ENCODE assay signal across 1 cellular context in the genomic region with DNA sequence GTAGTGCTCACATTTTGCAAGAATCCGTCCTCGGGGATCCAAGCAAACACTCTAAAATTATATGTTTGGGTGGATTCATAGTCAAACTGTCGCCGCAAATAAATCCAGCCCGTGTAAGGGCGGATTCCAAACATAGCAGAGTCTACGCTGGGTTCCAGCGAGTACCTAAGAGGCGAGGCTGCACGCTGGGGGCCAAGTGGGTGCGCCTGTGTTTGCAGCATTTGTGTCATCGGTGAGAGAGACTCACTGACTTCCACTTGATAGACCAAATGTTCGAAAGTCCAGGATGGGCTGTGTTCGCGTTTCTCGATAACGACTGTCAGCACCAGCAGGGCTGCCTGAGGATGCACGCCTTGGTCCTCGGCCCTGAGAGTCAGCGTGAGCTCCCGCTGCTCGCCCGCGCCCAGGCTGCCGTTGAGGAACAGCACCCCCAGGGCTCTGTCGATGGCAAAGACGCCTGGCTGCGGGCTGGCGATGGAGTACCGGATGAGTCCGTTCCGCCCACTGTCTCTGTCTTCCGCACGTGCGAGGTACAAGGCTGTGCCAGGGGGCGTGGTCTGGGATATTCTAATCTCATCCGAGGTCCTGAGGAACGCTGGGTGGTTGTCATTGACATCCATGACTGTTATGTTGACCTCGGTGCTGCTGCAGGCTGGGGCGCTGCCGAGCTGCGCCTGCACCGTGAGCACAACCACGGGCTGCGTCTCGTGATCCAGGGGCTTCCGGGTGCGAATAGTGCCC.
TF ChIP-seq lines count a peak whose summit lies in the region.

No MANE protein-coding gene starts in this region.

TF ChIP-seq in WTC11, 78 proteins besides CTCF, POLR2A, EP300 and RAD21 (continued from another document and continues in another):
- TF ChIP-seq, protein P1, sequence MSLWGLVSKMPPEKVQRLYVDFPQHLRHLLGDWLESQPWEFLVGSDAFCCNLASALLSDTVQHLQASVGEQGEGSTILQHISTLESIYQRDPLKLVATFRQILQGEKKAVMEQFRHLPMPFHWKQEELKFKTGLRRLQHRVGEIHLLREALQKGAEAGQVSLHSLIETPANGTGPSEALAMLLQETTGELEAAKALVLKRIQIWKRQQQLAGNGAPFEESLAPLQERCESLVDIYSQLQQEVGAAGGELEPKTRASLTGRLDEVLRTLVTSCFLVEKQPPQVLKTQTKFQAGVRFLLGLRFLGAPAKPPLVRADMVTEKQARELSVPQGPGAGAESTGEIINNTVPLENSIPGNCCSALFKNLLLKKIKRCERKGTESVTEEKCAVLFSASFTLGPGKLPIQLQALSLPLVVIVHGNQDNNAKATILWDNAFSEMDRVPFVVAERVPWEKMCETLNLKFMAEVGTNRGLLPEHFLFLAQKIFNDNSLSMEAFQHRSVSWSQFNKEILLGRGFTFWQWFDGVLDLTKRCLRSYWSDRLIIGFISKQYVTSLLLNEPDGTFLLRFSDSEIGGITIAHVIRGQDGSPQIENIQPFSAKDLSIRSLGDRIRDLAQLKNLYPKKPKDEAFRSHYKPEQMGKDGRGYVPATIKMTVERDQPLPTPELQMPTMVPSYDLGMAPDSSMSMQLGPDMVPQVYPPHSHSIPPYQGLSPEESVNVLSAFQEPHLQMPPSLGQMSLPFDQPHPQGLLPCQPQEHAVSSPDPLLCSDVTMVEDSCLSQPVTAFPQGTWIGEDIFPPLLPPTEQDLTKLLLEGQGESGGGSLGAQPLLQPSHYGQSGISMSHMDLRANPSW (CRISPR knock-in tag; conservative IDR thresholded peaks at IDR 0.05; ENCODE audit: low read depth): no peak
- no peak for TF ChIP-seq ATF1 (CRISPR knock-in tag; IDR thresholded peaks at IDR 0.05)
- TF ChIP-seq, protein P2, sequence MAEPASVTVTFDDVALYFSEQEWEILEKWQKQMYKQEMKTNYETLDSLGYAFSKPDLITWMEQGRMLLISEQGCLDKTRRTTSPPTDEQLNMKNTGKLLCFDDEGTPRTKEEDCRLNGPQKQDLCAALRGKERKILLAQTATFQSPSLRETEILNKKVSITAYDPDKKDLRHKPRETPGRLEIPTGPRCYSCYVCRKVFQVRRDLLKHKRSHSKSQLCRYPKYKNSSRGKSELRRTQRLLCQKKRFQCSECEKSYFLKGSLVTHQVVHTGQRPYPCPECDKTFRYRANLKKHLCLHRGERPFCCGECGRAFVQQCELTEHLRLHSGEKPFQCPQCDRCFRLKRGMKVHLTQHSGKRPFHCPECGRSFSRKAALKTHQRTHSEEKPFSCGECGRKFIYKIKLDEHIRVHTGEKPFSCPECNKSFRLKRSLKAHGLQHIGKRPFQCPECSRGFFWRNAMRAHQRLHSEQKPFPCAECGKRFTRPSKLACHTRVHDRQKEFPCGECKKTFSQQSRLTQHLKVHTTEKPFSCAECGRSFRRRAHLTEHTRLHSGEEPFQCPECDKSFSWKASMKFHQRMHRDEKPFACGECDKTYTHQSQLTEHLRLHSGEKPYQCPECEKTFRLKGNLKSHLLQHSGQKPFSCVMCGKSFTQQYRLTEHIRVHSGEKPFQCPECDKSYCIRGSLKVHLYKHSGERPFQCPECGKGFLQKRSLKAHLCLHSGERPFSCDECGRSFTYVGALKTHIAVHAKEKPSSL (CRISPR knock-in tag; conservative IDR thresholded peaks at IDR 0.05): no peak
- TF ChIP-seq ETV6 (CRISPR knock-in tag; IDR thresholded peaks at IDR 0.05): no peak
- no peak for TF ChIP-seq NFATC4 (CRISPR knock-in tag; IDR thresholded peaks at IDR 0.05)
- TF ChIP-seq GABPB1 (CRISPR knock-in tag; IDR thresholded peaks at IDR 0.05): no peak
- TF ChIP-seq ZNF317 (CRISPR knock-in tag; IDR thresholded peaks at IDR 0.05; ENCODE audit: borderline replicate concordance, low read depth): 0 out of 2 replicates have a peak, but pooled peaks have one; percentile 15
- no peak for TF ChIP-seq ELF4 (CRISPR knock-in tag; IDR thresholded peaks at IDR 0.05; ENCODE audit: low read depth)
- TF ChIP-seq HMGA2 (CRISPR knock-in tag; IDR thresholded peaks at IDR 0.05): no peak
- TF ChIP-seq FOXK1 (CRISPR knock-in tag; IDR thresholded peaks at IDR 0.05): no peak; the same call in 1 of the 2 replicates
- TF ChIP-seq, protein P3, sequence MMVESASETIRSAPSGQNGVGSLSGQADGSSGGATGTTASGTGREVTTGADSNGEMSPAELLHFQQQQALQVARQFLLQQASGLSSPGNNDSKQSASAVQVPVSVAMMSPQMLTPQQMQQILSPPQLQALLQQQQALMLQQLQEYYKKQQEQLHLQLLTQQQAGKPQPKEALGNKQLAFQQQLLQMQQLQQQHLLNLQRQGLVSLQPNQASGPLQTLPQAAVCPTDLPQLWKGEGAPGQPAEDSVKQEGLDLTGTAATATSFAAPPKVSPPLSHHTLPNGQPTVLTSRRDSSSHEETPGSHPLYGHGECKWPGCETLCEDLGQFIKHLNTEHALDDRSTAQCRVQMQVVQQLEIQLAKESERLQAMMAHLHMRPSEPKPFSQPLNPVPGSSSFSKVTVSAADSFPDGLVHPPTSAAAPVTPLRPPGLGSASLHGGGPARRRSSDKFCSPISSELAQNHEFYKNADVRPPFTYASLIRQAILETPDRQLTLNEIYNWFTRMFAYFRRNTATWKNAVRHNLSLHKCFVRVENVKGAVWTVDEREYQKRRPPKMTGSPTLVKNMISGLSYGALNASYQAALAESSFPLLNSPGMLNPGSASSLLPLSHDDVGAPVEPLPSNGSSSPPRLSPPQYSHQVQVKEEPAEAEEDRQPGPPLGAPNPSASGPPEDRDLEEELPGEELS (CRISPR knock-in tag; IDR thresholded peaks at IDR 0.05): 0 out of 2 replicates have a peak, but pooled peaks have one; percentile 45
- TF ChIP-seq ZNF219 (CRISPR knock-in tag; IDR thresholded peaks at IDR 0.05; ENCODE audit: borderline replicate concordance): no peak
- TF ChIP-seq, protein P4, sequence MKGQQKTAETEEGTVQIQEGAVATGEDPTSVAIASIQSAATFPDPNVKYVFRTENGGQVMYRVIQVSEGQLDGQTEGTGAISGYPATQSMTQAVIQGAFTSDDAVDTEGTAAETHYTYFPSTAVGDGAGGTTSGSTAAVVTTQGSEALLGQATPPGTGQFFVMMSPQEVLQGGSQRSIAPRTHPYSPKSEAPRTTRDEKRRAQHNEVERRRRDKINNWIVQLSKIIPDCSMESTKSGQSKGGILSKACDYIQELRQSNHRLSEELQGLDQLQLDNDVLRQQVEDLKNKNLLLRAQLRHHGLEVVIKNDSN (CRISPR knock-in tag; IDR thresholded peaks at IDR 0.05): peak; percentile 44; the same call in 1 of the 2 replicates
- TF ChIP-seq, protein P5, sequence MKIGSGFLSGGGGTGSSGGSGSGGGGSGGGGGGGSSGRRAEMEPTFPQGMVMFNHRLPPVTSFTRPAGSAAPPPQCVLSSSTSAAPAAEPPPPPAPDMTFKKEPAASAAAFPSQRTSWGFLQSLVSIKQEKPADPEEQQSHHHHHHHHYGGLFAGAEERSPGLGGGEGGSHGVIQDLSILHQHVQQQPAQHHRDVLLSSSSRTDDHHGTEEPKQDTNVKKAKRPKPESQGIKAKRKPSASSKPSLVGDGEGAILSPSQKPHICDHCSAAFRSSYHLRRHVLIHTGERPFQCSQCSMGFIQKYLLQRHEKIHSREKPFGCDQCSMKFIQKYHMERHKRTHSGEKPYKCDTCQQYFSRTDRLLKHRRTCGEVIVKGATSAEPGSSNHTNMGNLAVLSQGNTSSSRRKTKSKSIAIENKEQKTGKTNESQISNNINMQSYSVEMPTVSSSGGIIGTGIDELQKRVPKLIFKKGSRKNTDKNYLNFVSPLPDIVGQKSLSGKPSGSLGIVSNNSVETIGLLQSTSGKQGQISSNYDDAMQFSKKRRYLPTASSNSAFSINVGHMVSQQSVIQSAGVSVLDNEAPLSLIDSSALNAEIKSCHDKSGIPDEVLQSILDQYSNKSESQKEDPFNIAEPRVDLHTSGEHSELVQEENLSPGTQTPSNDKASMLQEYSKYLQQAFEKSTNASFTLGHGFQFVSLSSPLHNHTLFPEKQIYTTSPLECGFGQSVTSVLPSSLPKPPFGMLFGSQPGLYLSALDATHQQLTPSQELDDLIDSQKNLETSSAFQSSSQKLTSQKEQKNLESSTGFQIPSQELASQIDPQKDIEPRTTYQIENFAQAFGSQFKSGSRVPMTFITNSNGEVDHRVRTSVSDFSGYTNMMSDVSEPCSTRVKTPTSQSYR (CRISPR knock-in tag; IDR thresholded peaks at IDR 0.05): peak; percentile 47; the same call in 1 of the 2 replicates
- no peak for TF ChIP-seq MYBL2 (CRISPR knock-in tag; IDR thresholded peaks at IDR 0.05)
- TF ChIP-seq RORB (CRISPR knock-in tag; IDR thresholded peaks at IDR 0.05): no peak
- TF ChIP-seq TP53 (CRISPR knock-in tag; IDR thresholded peaks at IDR 0.05): peak; percentile 79
- no peak for TF ChIP-seq PRRX2 (CRISPR knock-in tag; IDR thresholded peaks at IDR 0.05)
- no peak for TF ChIP-seq GRHL2 (CRISPR knock-in tag; IDR thresholded peaks at IDR 0.05; ENCODE audit: insufficient replicate concordance, severe bottlenecking)
- no peak for TF ChIP-seq NFE2L1 (CRISPR knock-in tag; IDR thresholded peaks at IDR 0.05)
- TF ChIP-seq, protein P6, sequence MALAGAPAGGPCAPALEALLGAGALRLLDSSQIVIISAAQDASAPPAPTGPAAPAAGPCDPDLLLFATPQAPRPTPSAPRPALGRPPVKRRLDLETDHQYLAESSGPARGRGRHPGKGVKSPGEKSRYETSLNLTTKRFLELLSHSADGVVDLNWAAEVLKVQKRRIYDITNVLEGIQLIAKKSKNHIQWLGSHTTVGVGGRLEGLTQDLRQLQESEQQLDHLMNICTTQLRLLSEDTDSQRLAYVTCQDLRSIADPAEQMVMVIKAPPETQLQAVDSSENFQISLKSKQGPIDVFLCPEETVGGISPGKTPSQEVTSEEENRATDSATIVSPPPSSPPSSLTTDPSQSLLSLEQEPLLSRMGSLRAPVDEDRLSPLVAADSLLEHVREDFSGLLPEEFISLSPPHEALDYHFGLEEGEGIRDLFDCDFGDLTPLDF (CRISPR knock-in tag; IDR thresholded peaks at IDR 0.05): no peak
- no peak for TF ChIP-seq FOXJ3 (CRISPR knock-in tag; IDR thresholded peaks at IDR 0.05; ENCODE audit: borderline replicate concordance)
- no peak for TF ChIP-seq JAZF1 (CRISPR knock-in tag; IDR thresholded peaks at IDR 0.05)
- no peak for TF ChIP-seq OVOL2 (CRISPR knock-in tag; IDR thresholded peaks at IDR 0.05; ENCODE audit: borderline replicate concordance)
- no peak for TF ChIP-seq NR3C1 (CRISPR knock-in tag; conservative IDR thresholded peaks at IDR 0.05; ENCODE audit: low read depth)
- TF ChIP-seq, protein P7, sequence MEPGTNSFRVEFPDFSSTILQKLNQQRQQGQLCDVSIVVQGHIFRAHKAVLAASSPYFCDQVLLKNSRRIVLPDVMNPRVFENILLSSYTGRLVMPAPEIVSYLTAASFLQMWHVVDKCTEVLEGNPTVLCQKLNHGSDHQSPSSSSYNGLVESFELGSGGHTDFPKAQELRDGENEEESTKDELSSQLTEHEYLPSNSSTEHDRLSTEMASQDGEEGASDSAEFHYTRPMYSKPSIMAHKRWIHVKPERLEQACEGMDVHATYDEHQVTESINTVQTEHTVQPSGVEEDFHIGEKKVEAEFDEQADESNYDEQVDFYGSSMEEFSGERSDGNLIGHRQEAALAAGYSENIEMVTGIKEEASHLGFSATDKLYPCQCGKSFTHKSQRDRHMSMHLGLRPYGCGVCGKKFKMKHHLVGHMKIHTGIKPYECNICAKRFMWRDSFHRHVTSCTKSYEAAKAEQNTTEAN (CRISPR knock-in tag; IDR thresholded peaks at IDR 0.05): no peak
- TF ChIP-seq IRF2 (CRISPR knock-in tag; IDR thresholded peaks at IDR 0.05; ENCODE audit: borderline replicate concordance, low read depth): no peak
- TF ChIP-seq SOX15 (CRISPR knock-in tag; IDR thresholded peaks at IDR 0.05): no peak
- TF ChIP-seq, protein P8, sequence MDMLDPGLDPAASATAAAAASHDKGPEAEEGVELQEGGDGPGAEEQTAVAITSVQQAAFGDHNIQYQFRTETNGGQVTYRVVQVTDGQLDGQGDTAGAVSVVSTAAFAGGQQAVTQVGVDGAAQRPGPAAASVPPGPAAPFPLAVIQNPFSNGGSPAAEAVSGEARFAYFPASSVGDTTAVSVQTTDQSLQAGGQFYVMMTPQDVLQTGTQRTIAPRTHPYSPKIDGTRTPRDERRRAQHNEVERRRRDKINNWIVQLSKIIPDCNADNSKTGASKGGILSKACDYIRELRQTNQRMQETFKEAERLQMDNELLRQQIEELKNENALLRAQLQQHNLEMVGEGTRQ (CRISPR knock-in tag; IDR thresholded peaks at IDR 0.05): peak; percentile 65
- TF ChIP-seq, protein P9, sequence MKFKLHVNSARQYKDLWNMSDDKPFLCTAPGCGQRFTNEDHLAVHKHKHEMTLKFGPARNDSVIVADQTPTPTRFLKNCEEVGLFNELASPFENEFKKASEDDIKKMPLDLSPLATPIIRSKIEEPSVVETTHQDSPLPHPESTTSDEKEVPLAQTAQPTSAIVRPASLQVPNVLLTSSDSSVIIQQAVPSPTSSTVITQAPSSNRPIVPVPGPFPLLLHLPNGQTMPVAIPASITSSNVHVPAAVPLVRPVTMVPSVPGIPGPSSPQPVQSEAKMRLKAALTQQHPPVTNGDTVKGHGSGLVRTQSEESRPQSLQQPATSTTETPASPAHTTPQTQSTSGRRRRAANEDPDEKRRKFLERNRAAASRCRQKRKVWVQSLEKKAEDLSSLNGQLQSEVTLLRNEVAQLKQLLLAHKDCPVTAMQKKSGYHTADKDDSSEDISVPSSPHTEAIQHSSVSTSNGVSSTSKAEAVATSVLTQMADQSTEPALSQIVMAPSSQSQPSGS (CRISPR knock-in tag; IDR thresholded peaks at IDR 0.05; ENCODE audit: borderline replicate concordance, low read depth): no peak
- TF ChIP-seq, protein P10, sequence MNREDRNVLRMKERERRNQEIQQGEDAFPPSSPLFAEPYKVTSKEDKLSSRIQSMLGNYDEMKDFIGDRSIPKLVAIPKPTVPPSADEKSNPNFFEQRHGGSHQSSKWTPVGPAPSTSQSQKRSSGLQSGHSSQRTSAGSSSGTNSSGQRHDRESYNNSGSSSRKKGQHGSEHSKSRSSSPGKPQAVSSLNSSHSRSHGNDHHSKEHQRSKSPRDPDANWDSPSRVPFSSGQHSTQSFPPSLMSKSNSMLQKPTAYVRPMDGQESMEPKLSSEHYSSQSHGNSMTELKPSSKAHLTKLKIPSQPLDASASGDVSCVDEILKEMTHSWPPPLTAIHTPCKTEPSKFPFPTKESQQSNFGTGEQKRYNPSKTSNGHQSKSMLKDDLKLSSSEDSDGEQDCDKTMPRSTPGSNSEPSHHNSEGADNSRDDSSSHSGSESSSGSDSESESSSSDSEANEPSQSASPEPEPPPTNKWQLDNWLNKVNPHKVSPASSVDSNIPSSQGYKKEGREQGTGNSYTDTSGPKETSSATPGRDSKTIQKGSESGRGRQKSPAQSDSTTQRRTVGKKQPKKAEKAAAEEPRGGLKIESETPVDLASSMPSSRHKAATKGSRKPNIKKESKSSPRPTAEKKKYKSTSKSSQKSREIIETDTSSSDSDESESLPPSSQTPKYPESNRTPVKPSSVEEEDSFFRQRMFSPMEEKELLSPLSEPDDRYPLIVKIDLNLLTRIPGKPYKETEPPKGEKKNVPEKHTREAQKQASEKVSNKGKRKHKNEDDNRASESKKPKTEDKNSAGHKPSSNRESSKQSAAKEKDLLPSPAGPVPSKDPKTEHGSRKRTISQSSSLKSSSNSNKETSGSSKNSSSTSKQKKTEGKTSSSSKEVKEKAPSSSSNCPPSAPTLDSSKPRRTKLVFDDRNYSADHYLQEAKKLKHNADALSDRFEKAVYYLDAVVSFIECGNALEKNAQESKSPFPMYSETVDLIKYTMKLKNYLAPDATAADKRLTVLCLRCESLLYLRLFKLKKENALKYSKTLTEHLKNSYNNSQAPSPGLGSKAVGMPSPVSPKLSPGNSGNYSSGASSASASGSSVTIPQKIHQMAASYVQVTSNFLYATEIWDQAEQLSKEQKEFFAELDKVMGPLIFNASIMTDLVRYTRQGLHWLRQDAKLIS (CRISPR knock-in tag; IDR thresholded peaks at IDR 0.05; ENCODE audit: borderline replicate concordance): no peak
- TF ChIP-seq JUN (CRISPR knock-in tag; IDR thresholded peaks at IDR 0.05): no peak
- TF ChIP-seq, protein P11, sequence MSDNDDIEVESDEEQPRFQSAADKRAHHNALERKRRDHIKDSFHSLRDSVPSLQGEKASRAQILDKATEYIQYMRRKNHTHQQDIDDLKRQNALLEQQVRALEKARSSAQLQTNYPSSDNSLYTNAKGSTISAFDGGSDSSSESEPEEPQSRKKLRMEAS (CRISPR knock-in tag; IDR thresholded peaks at IDR 0.05): peak; percentile 88
- TF ChIP-seq SMAD4 (CRISPR knock-in tag; IDR thresholded peaks at IDR 0.05): no peak
- TF ChIP-seq CREB1 (CRISPR knock-in tag; IDR thresholded peaks at IDR 0.05): no peak
